In genomic region chr12:66683822-66684221, GRCh38 we compare ENCODE assay signal across 25 cellular contexts.
"Had no signal": no experiment of that assay in that cellular context is flagged by ENCODE, and none has a peak within 500 bp of the region (broad histone marks: within the 10 kb centered on the region; RNA-seq: fewer than 3 reads in every experiment).

No MANE protein-coding gene starts in this region.

- H2AFZ ChIP-seq: neural progenitor cell, parathyroid adenoma had no signal

- ATAC-seq: natural killer cell; psoas muscle; right cardiac atrium; right lobe of liver; stimulated activated effector memory CD8-positive, alpha-beta T cell treated with anti-CD3 and anti-CD28 coated beads, Interleukin-12 subunit alpha, Interleukin-12 subunit beta, amount 100 ng/mL, for 72 hours had no signal

- FAIRE-seq: small intestine, urothelium cell line had no signal

- H3K4me3 ChIP-seq: neural progenitor cell, ovary, psoas muscle, right lobe of liver, sigmoid colon, stomach, thoracic aorta, thyroid gland, tibial nerve, upper lobe of left lung, vagina had no signal

- H3K9me3 ChIP-seq: ovary, psoas muscle, right lobe of liver, sigmoid colon, stomach, thoracic aorta, thyroid gland, tibial nerve, upper lobe of left lung, vagina had no signal

- H3K9ac ChIP-seq: neural progenitor cell, parathyroid adenoma had no signal

- H3K27me3 ChIP-seq: neural progenitor cell, ovary, right lobe of liver, sigmoid colon, stomach, thyroid gland, upper lobe of left lung, vagina had no signal

- H3K4me2 ChIP-seq: neural progenitor cell had no signal

- DNase-seq: natural killer cell; occipital lobe; ovary; posterior cingulate gyrus; psoas muscle; right cardiac atrium; right lobe of liver; sigmoid colon; small intestine; stimulated activated CD4-positive, alpha-beta T cell treated with anti-CD3 and anti-CD28 coated beads, Interleukin-15, amount 100 ng/mL, for 24 hours; stimulated activated CD4-positive, alpha-beta T cell treated with anti-CD3 and anti-CD28 coated beads, Interleukin-4, amount 100 ng/mL, for 1 hour; stimulated activated CD4-positive, alpha-beta T cell treated with anti-CD3 and anti-CD28 coated beads, Interleukin-4, amount 100 ng/mL, for 4 hours; stimulated activated naive B cell treated with anti-CD40 and anti-IgM and Interleukin-4, amounts not matched to agents 10 μg/mL and 1 μg/mL and 100 μg/mL, for 72 hours; stimulated activated naive CD4-positive, alpha-beta T cell treated with Interleukin-2 at 50 U/mL for 16 hours; stomach; thyroid gland; trophoblast cell; upper lobe of left lung had no signal

- H3K27ac ChIP-seq: neural progenitor cell, ovary, parathyroid adenoma, psoas muscle, right lobe of liver, sigmoid colon, stomach, thoracic aorta, thyroid gland, tibial nerve, upper lobe of left lung, vagina had no signal

- H3K36me3 ChIP-seq: neural progenitor cell, ovary, right lobe of liver, sigmoid colon, stomach, thoracic aorta, thyroid gland, tibial nerve, upper lobe of left lung, vagina had no signal

- H3K4me1 ChIP-seq: parathyroid adenoma, right lobe of liver, thyroid gland had no signal
